ENCODE assay signal across 15 cellular contexts in genomic region chr4:165443276-165443675, GRCh38.
DNase-seq lines count a peak whose midpoint lies in the region; ATAC-seq and TF ChIP-seq lines count a peak whose summit lies in the region.
"Had no signal": no experiment of that assay in that cellular context is flagged by ENCODE, and none has a peak within 500 bp of the region (broad histone marks: within the 10 kb centered on the region; RNA-seq: fewer than 3 reads in every experiment).

No MANE protein-coding gene starts in this region.

- in situ Hi-C loops in Caki2 (cut with HindIII; ENCODE audit: low pct_unique_long_range_greater_than_20kb, low sequenced_read_pairs) (no loop called here), astrocyte of the cerebellum (cut with HindIII; ENCODE audit: low sequenced_read_pairs) (no loop called here)

- no peak overlapping the region for H3K4me3 ChIP-seq in astrocyte of the cerebellum (ENCODE audit: low read depth, low read length)
- H3K4me3 ChIP-seq: A549 had no signal

- no peak for TF ChIP-seq CTCF in astrocyte of the cerebellum (IDR thresholded peaks at IDR 0.05; ENCODE audit: low read depth, low read length, missing control alignments)

- ATAC-seq in HG03025 (IDR thresholded peaks at IDR 0.05; ENCODE audit: low FRiP score, unreplicated experiment) = no peak
- ATAC-seq in HG02798 (IDR thresholded peaks at IDR 0.05; ENCODE audit: poor library complexity, unreplicated experiment) = no peak
- ATAC-seq: A549; CD8-positive, alpha-beta T cell had no signal

- DNase-seq in Caki2 (ENCODE audit: low read depth) (peak; percentile 8), HT1080 (ENCODE audit: low read depth) (peak; percentile 41), astrocyte of the cerebellum (ENCODE audit: low read depth) (peak; percentile 62), glomerular visceral epithelial cell (ENCODE audit: extremely low spot score) (peak; percentile 66), ecto neural progenitor cell (ENCODE audit: low spot score) (no peak), NCI-H774 (lab: John Stamatoyannopoulos, UW) (no peak)
- DNase-seq: BE2C; CD8-positive, alpha-beta T cell; COR-L47; DND-41; GDM1; HCEC 1CT had no signal

Comparison
In these comparisons a context has a peak if more than half of its experiments do, and no peak if none do; other contexts are left out.
1. DNase-seq: peak in Caki2 (single experiment), HT1080 (single experiment), astrocyte of the cerebellum (single experiment) and glomerular visceral epithelial cell (single experiment); none in ecto neural progenitor cell (single experiment) and NCI-H774 (single experiment).